In genomic region chr14:64574370-64575115, GRCh38 we compare ENCODE assay signal across 23 cellular contexts. TPM values are rescaled to one million over a fixed set of nuclear protein-coding genes. Genes with fewer than 3 reads are reported as not detected.
A peak's percentile ranks its signal among the peaks of the same experiment; 100 is the strongest.
DNase-seq lines count a peak whose midpoint lies in the region; ATAC-seq and TF ChIP-seq lines count a peak whose summit lies in the region.
"Had no signal": no experiment of that assay in that cellular context is flagged by ENCODE, and none has a peak within 500 bp of the region (broad histone marks: within the 10 kb centered on the region; RNA-seq: fewer than 3 reads in every experiment).

No MANE protein-coding gene starts in this region.

- H3K27me3 Mint-ChIP-seq in stimulated activated naive CD8-positive, alpha-beta T cell treated with anti-CD3 and anti-CD28 coated beads, Interleukin-15, amount 100 ng/mL, for 72 hours = no peaks in the 10 kb centered on the region
- H3K27me3 Mint-ChIP-seq: IgD-negative memory B cell had no signal

- H3K4me1 Mint-ChIP-seq in stimulated activated naive CD8-positive, alpha-beta T cell treated with anti-CD3 and anti-CD28 coated beads, Interleukin-15, amount 100 ng/mL, for 72 hours = no peaks in the 10 kb centered on the region
- H3K4me1 Mint-ChIP-seq: CD4-positive, CD25-positive, alpha-beta regulatory T cell; IgD-negative memory B cell had no signal

- no peaks in the 10 kb centered on the region for H3K36me3 ChIP-seq in hepatocyte (replicated peaks; ENCODE audit: insufficient read depth, low read depth)
- no peaks in the 10 kb centered on the region for H3K36me3 ChIP-seq in psoas muscle (ENCODE audit: insufficient read depth in 1 of 2, low read depth in 1 of 2)
- no peaks in the 10 kb centered on the region for H3K36me3 ChIP-seq in tibial nerve
- H3K36me3 ChIP-seq: HAP-1, SJSA1 had no signal

- no peak for TF ChIP-seq POLR2A in tibial nerve (IDR thresholded peaks at IDR 0.05)

- no peak overlapping the region for H3K4me3 Mint-ChIP-seq in stimulated activated naive CD8-positive, alpha-beta T cell treated with anti-CD3 and anti-CD28 coated beads, Interleukin-15, amount 100 ng/mL, for 72 hours
- H3K4me3 Mint-ChIP-seq: CD4-positive, CD25-positive, alpha-beta regulatory T cell; IgD-negative memory B cell had no signal

- no peaks in the 10 kb centered on the region for H3K27me3 ChIP-seq in dorsolateral prefrontal cortex
- H3K27me3 ChIP-seq in hepatocyte = no peaks in the 10 kb centered on the region
- H3K27me3 ChIP-seq in psoas muscle (ENCODE audit: insufficient read depth in 3 of 3, low read length in 2 of 3) = no peaks in the 10 kb centered on the region
- no peaks in the 10 kb centered on the region for H3K27me3 ChIP-seq in tibial nerve
- H3K27me3 ChIP-seq: SJSA1 had no signal

- H3K4me1 ChIP-seq in hepatocyte (ENCODE audit: insufficient read depth) = peaks cover 4% of the 10 kb centered on the region
- H3K4me1 ChIP-seq in psoas muscle = peaks cover 34% of the 10 kb centered on the region
- H3K4me1 ChIP-seq in tibial nerve = peaks cover 0 to 34% (median 11%) of the 10 kb centered on the region in 4 donors

- ATAC-seq in psoas muscle = peak; percentile 78 to 94 (median 88)
- ATAC-seq in GM21381 (IDR thresholded peaks at IDR 0.05; ENCODE audit: unreplicated experiment) = no peak
- no peak for ATAC-seq in stimulated activated naive CD8-positive, alpha-beta T cell treated with anti-CD3 and anti-CD28 coated beads, Interleukin-15, amount 100 ng/mL, for 72 hours
- ATAC-seq: GM12878, Right ventricle myocardium inferior had no signal

- no peaks in the 10 kb centered on the region for H3K9me3 Mint-ChIP-seq in stimulated activated naive CD8-positive, alpha-beta T cell treated with anti-CD3 and anti-CD28 coated beads, Interleukin-15, amount 100 ng/mL, for 72 hours
- H3K9me3 Mint-ChIP-seq: CD4-positive, CD25-positive, alpha-beta regulatory T cell; IgD-negative memory B cell had no signal

- intact Hi-C loops in dorsolateral prefrontal cortex (cut with DNase I) (no loop called here), psoas muscle (cut with DNase I) (loop anchor here in 1 of 2 donors (5.0 kb wide), 1 partner anchor 32 kb away; the partner anchor contains the start of gene HSPA2)

- no peak overlapping the region for H2AFZ ChIP-seq in hepatocyte
- H2AFZ ChIP-seq: GM23248 had no signal

- 88% methylated on average over 6 of the region's 6 CpGs for whole genome bisulfite sequencing in hepatocyte (ENCODE audit: low lambda C conversion rate, missing lambda C conversion rate)
- 30 to 52% (median 32%) methylated on average over 6 of the region's 6 CpGs for WGBS in psoas muscle, 3 donors
- 87 to 89% methylated on average over 6 of the region's 6 CpGs for WGBS in tibial nerve, 2 donors

- DNase-seq in dorsolateral prefrontal cortex = no peak
- DNase-seq in hepatocyte (ENCODE audit: low spot score) = no peak
- DNase-seq in psoas muscle = peak in 1 of 2 donors; percentile 76
- peak; percentile 20 for DNase-seq in superior temporal gyrus (ENCODE audit: extremely low spot score)
- DNase-seq in tibial nerve (ENCODE audit: low spot score in 2 of 2) = no peak
- DNase-seq in activated naive CD4-positive, alpha-beta T cell treated with Interleukin-2 at 50 U/mL for 16 hours = no peak
- DNase-seq in stimulated activated naive CD8-positive, alpha-beta T cell treated with anti-CD3 and anti-CD28 coated beads, Interleukin-15, amount 100 ng/mL, for 72 hours = no peak
- DNase-seq: CD4-positive, CD25-positive, alpha-beta regulatory T cell; DMS79 treated with DMSO at 0.1 percent for 48 hours; GM23248; NCI-H1105; NCI-H146; NCI-H2029; NCI-H2227 treated with DMSO at 0.1 percent for 48 hours; NCI-H510A treated with DMSO at 0.1 percent for 48 hours; NCI-H82 had no signal

- no peaks in the 10 kb centered on the region for H3K79me2 ChIP-seq in hepatocyte

- no peak overlapping the region for H3K27ac Mint-ChIP-seq in stimulated activated naive CD8-positive, alpha-beta T cell treated with anti-CD3 and anti-CD28 coated beads, Interleukin-15, amount 100 ng/mL, for 72 hours
- H3K27ac Mint-ChIP-seq: CD4-positive, CD25-positive, alpha-beta regulatory T cell had no signal

- H3K27ac ChIP-seq in dorsolateral prefrontal cortex (peak overlapping the region in 56 of 59 donors; percentile 23 to 99 (median 93)), hepatocyte (peak overlapping the region; percentile 28), psoas muscle (peak overlapping the region; percentile 90), tibial nerve (peak overlapping the region in 2 of 4 donors; percentile 28 to 34)
- H3K27ac ChIP-seq: GM23248, SJSA1 had no signal

- H3K4me3 ChIP-seq in dorsolateral prefrontal cortex (no peak overlapping the region), hepatocyte (no peak overlapping the region), psoas muscle (peak overlapping the region; percentile 34), tibial nerve (no peak overlapping the region)
- H3K4me3 ChIP-seq: GM12878, GM23248, HAP-1, SJSA1 had no signal

- no peaks in the 10 kb centered on the region for H4K20me1 ChIP-seq in hepatocyte (ENCODE audit: insufficient read depth, poor library complexity, severe bottlenecking)

- H3K4me2 ChIP-seq in hepatocyte = no peak overlapping the region

- no peaks in the 10 kb centered on the region for H3K9me2 ChIP-seq in hepatocyte (replicated peaks; ENCODE audit: insufficient read depth)

- H3K9me3 ChIP-seq in hepatocyte (ENCODE audit: low read depth) (no peaks in the 10 kb centered on the region), psoas muscle (no peaks in the 10 kb centered on the region), tibial nerve (no peaks in the 10 kb centered on the region)
- H3K9me3 ChIP-seq: HAP-1, SJSA1 had no signal

- TF ChIP-seq CTCF in dorsolateral prefrontal cortex (IDR thresholded peaks at IDR 0.05 in 54 of 56, conservative IDR thresholded peaks at IDR 0.05 in 2 of 56; ENCODE audit: low read depth in 1 of 56, partially characterized antibody in 56 of 56) (no peak), hepatocyte (IDR thresholded peaks at IDR 0.05; ENCODE audit: poor library complexity) (no peak), psoas muscle (IDR thresholded peaks at IDR 0.05) (no peak), tibial nerve (IDR thresholded peaks at IDR 0.05) (no peak)

- TF ChIP-seq EP300 in tibial nerve (IDR thresholded peaks at IDR 0.05) = no peak

RNA-seq across cellular contexts. Expression of gene PPP1R36, which starts 24.8 kb away (rescaled TPM):
- total RNA-seq in dorsolateral prefrontal cortex = 1 to 10 TPM in 102 of 120 experiments, under 1 TPM in 16, not detected in 2; 0.41 to 5.3 (median 1.7) TPM
- 0.20 and 0.23 TPM in 2 replicates for total RNA-seq in hepatocyte
- 0.11 TPM in 1 of 2 replicates, not detected in the other for polyA plus RNA-seq in hepatocyte
- total RNA-seq in psoas muscle = under 1 TPM in 3 of 4 donors, not detected in 1; 0.30 to 0.71 (median 0.46) TPM
- polyA plus RNA-seq in psoas muscle = under 1 TPM in 2 of 3 donors, not detected in 1; 0.16 to 0.86 TPM
- total RNA-seq in tibial nerve = 1 to 10 TPM in 3 of 4 donors, under 1 TPM in 1; 0.59 to 7.6 (median 4.4) TPM
- total RNA-seq: CD4-positive, CD25-positive, alpha-beta regulatory T cell; OCI-LY7; Right ventricle myocardium inferior had no signal
- polyA plus RNA-seq: IgD-negative memory B cell had no signal

RNA-seq across cellular contexts. Expression of gene HSPA2, which starts 34.0 kb away (rescaled TPM):
- total RNA-seq in dorsolateral prefrontal cortex = 100 to 1,000 TPM in 86 of 120 experiments, 10 to 100 TPM in 34; 15.2 to 536 (median 124) TPM
- total RNA-seq in hepatocyte = 0.93 and 3.3 TPM in 2 replicates
- 2.9 and 5.0 TPM in 2 replicates for polyA plus RNA-seq in hepatocyte
- total RNA-seq in psoas muscle = 10 to 100 TPM; 25.0 to 65.6 (median 54.1) TPM
- polyA plus RNA-seq in psoas muscle = 100 to 1,000 TPM in 1 of 3 donors, 10 to 100 TPM in 1, 1 to 10 TPM in 1; 4.1 to 180 (median 33.8) TPM
- total RNA-seq in tibial nerve = 100 to 1,000 TPM in 2 of 4 donors, 10 to 100 TPM in 2; 79.3 to 111 (median 98.9) TPM

Comparison
In these comparisons a context has a peak if more than half of its experiments do, and no peak if none do; other contexts are left out.
1. ATAC-seq: peak in psoas muscle (4 of 4); none in GM21381 (single experiment) and stimulated activated naive CD8-positive, alpha-beta T cell treated with anti-CD3 and anti-CD28 coated beads, Interleukin-15, amount 100 ng/mL, for 72 hours (single experiment).